Comparison of ENCODE assay signal across 1 cellular context in the genomic region with DNA sequence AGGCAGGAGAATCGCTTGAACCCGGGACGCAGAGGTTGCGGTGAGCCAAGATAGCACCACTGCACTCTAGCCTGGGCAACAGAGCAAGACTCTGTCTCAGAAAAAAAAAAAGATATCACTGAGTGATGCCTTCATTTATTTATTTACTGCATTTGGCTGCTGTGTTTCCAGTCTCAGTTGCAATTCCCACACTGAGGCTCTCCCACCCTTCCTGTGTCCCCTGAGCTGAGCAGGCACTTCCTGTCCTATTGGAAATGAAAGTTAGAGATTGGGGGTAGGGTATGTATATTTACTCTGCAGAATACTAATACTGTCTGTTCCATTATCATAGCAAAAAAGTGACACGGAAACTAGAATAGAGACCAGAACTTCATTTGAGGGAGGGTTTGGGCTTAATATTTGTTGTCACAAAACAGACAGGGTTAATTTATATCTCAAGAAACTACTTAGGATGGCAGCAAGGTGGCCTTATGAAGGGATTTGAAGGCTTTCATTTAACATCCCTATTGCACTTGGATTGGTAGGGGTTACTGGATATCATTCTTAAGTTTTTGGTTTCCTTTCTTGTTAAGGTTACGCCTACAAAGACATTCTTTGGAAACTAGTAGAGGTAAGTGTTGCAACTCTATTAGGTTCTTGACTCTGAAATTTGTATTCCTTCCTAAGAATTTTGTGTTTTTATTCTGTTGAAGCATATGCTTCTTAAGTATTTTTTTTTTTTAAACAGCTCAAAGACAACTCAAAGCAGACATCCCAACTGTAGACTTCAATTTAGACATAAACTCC.
TF ChIP-seq lines count a peak whose summit lies in the region.

No MANE protein-coding gene starts in this region.

TF ChIP-seq in GM23338, 12 proteins besides CTCF, POLR2A, EP300 and RAD21 (continued from another document):
- TF ChIP-seq ZNF462 (CRISPR knock-in tag; IDR thresholded peaks at IDR 0.05) (no peak), ZNF331 (CRISPR knock-in tag; IDR thresholded peaks at IDR 0.05; ENCODE audit: low read depth) (no peak)
